ENCODE assay signal across 3 cellular contexts in the genomic region with DNA sequence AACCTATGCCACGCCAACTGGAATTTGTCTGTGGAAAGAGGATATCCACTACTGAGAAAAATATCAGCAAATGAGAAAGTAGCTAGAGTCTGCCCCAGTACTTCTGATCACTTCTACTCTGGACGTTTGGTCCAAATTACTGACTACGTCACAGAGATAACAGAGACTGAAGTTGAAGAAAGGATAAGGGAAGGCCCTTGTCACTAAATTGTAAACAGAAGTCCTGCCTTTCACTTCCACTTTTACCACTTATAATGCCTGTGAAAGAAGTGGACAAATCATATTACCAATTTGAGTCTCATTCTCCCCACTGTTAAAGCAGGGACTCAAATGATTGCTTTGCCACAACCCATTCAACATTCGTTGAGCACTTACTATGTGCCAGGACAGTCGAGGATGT.
TF ChIP-seq lines count a peak whose summit lies in the region.

No MANE protein-coding gene starts in this region.

TF ChIP-seq in SK-N-SH, 30 proteins besides CTCF, POLR2A, EP300 and RAD21 (continues in another document):
- TF ChIP-seq, protein P1, sequence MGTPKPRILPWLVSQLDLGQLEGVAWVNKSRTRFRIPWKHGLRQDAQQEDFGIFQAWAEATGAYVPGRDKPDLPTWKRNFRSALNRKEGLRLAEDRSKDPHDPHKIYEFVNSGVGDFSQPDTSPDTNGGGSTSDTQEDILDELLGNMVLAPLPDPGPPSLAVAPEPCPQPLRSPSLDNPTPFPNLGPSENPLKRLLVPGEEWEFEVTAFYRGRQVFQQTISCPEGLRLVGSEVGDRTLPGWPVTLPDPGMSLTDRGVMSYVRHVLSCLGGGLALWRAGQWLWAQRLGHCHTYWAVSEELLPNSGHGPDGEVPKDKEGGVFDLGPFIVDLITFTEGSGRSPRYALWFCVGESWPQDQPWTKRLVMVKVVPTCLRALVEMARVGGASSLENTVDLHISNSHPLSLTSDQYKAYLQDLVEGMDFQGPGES (IDR thresholded peaks at IDR 0.05; ENCODE audit: low read depth, low read length): no peak
- TF ChIP-seq, protein P2, sequence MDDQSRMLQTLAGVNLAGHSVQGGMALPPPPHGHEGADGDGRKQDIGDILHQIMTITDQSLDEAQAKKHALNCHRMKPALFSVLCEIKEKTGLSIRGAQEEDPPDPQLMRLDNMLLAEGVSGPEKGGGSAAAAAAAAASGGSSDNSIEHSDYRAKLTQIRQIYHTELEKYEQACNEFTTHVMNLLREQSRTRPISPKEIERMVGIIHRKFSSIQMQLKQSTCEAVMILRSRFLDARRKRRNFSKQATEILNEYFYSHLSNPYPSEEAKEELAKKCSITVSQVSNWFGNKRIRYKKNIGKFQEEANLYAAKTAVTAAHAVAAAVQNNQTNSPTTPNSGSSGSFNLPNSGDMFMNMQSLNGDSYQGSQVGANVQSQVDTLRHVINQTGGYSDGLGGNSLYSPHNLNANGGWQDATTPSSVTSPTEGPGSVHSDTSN (IDR thresholded peaks at IDR 0.05): no peak
- TF ChIP-seq TCF12 (IDR thresholded peaks at IDR 0.05) (no peak), RCOR1 (IDR thresholded peaks at IDR 0.05; ENCODE audit: low read length) (no peak), NFIC (IDR thresholded peaks at IDR 0.05; ENCODE audit: borderline replicate concordance) (no peak), YY1 (IDR thresholded peaks at IDR 0.05; ENCODE audit: low read depth) (no peak), RXRA (IDR thresholded peaks at IDR 0.05; ENCODE audit: borderline replicate concordance, low read depth) (no peak), GATA2 (CRISPR knock-in tag; IDR thresholded peaks at IDR 0.05) (no peak), ELF1 (IDR thresholded peaks at IDR 0.05) (no peak), EZH2phosphoT487 (IDR thresholded peaks at IDR 0.05; ENCODE audit: borderline replicate concordance, low read depth) (no peak), RFX5 (IDR thresholded peaks at IDR 0.05; ENCODE audit: low read length) (no peak)
- TF ChIP-seq, protein P3, sequence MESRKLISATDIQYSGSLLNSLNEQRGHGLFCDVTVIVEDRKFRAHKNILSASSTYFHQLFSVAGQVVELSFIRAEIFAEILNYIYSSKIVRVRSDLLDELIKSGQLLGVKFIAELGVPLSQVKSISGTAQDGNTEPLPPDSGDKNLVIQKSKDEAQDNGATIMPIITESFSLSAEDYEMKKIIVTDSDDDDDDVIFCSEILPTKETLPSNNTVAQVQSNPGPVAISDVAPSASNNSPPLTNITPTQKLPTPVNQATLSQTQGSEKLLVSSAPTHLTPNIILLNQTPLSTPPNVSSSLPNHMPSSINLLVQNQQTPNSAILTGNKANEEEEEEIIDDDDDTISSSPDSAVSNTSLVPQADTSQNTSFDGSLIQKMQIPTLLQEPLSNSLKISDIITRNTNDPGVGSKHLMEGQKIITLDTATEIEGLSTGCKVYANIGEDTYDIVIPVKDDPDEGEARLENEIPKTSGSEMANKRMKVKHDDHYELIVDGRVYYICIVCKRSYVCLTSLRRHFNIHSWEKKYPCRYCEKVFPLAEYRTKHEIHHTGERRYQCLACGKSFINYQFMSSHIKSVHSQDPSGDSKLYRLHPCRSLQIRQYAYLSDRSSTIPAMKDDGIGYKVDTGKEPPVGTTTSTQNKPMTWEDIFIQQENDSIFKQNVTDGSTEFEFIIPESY (IDR thresholded peaks at IDR 0.05; ENCODE audit: borderline replicate concordance, low read depth): no peak

TF ChIP-seq in SK-N-SH treated with all-trans-retinoic acid at 6 μM for 48 hours, 23 proteins besides CTCF, POLR2A, EP300 and RAD21 (continued from another document and continues in another):
- no peak for TF ChIP-seq CSRNP3 (CRISPR knock-in tag; IDR thresholded peaks at IDR 0.05)
- TF ChIP-seq CREB5 (CRISPR knock-in tag; IDR thresholded peaks at IDR 0.05; ENCODE audit: low read depth): no peak
- TF ChIP-seq ZFP30 (CRISPR knock-in tag; IDR thresholded peaks at IDR 0.05): no peak
- no peak for TF ChIP-seq ISL1 (CRISPR knock-in tag; IDR thresholded peaks at IDR 0.05)
- no peak for TF ChIP-seq PATZ1 (CRISPR knock-in tag; IDR thresholded peaks at IDR 0.05; ENCODE audit: borderline replicate concordance)
- no peak for TF ChIP-seq POU6F1 (CRISPR knock-in tag; IDR thresholded peaks at IDR 0.05; ENCODE audit: borderline replicate concordance, low read depth)
- TF ChIP-seq CSDC2 (CRISPR knock-in tag; IDR thresholded peaks at IDR 0.05): no peak

TF ChIP-seq in GM23338, 12 proteins besides CTCF, POLR2A, EP300 and RAD21 (continued from another document):
- TF ChIP-seq, protein P4, sequence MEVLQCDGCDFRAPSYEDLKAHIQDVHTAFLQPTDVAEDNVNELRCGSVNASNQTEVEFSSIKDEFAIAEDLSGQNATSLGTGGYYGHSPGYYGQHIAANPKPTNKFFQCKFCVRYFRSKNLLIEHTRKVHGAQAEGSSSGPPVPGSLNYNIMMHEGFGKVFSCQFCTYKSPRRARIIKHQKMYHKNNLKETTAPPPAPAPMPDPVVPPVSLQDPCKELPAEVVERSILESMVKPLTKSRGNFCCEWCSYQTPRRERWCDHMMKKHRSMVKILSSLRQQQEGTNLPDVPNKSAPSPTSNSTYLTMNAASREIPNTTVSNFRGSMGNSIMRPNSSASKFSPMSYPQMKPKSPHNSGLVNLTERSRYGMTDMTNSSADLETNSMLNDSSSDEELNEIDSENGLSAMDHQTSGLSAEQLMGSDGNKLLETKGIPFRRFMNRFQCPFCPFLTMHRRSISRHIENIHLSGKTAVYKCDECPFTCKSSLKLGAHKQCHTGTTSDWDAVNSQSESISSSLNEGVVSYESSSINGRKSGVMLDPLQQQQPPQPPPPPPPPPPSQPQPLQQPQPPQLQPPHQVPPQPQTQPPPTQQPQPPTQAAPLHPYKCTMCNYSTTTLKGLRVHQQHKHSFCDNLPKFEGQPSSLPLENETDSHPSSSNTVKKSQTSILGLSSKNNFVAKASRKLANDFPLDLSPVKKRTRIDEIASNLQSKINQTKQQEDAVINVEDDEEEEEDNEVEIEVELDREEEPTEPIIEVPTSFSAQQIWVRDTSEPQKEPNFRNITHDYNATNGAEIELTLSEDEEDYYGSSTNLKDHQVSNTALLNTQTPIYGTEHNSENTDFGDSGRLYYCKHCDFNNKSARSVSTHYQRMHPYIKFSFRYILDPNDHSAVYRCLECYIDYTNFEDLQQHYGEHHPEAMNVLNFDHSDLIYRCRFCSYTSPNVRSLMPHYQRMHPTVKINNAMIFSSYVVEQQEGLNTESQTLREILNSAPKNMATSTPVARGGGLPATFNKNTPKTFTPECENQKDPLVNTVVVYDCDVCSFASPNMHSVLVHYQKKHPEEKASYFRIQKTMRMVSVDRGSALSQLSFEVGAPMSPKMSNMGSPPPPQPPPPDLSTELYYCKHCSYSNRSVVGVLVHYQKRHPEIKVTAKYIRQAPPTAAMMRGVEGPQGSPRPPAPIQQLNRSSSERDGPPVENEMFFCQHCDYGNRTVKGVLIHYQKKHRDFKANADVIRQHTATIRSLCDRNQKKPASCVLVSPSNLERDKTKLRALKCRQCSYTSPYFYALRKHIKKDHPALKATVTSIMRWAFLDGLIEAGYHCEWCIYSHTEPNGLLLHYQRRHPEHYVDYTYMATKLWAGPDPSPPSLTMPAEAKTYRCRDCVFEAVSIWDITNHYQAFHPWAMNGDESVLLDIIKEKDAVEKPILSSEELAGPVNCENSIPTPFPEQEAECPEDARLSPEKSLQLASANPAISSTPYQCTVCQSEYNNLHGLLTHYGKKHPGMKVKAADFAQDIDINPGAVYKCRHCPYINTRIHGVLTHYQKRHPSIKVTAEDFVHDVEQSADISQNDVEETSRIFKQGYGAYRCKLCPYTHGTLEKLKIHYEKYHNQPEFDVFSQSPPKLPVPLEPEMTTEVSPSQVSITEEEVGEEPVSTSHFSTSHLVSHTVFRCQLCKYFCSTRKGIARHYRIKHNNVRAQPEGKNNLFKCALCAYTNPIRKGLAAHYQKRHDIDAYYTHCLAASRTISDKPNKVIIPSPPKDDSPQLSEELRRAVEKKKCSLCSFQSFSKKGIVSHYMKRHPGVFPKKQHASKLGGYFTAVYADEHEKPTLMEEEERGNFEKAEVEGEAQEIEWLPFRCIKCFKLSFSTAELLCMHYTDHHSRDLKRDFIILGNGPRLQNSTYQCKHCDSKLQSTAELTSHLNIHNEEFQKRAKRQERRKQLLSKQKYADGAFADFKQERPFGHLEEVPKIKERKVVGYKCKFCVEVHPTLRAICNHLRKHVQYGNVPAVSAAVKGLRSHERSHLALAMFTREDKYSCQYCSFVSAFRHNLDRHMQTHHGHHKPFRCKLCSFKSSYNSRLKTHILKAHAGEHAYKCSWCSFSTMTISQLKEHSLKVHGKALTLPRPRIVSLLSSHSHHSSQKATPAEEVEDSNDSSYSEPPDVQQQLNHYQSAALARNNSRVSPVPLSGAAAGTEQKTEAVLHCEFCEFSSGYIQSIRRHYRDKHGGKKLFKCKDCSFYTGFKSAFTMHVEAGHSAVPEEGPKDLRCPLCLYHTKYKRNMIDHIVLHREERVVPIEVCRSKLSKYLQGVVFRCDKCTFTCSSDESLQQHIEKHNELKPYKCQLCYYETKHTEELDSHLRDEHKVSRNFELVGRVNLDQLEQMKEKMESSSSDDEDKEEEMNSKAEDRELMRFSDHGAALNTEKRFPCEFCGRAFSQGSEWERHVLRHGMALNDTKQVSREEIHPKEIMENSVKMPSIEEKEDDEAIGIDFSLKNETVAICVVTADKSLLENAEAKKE (CRISPR knock-in tag; IDR thresholded peaks at IDR 0.05): no peak
- TF ChIP-seq STAT1 (IDR thresholded peaks at IDR 0.05; ENCODE audit: unreplicated experiment): no peak
- TF ChIP-seq CREB1 (CRISPR knock-in tag; IDR thresholded peaks at IDR 0.05; ENCODE audit: low read depth): no peak
- no peak for TF ChIP-seq EZH2 (IDR thresholded peaks at IDR 0.05; ENCODE audit: low read depth, unreplicated experiment)
- TF ChIP-seq, protein P5, sequence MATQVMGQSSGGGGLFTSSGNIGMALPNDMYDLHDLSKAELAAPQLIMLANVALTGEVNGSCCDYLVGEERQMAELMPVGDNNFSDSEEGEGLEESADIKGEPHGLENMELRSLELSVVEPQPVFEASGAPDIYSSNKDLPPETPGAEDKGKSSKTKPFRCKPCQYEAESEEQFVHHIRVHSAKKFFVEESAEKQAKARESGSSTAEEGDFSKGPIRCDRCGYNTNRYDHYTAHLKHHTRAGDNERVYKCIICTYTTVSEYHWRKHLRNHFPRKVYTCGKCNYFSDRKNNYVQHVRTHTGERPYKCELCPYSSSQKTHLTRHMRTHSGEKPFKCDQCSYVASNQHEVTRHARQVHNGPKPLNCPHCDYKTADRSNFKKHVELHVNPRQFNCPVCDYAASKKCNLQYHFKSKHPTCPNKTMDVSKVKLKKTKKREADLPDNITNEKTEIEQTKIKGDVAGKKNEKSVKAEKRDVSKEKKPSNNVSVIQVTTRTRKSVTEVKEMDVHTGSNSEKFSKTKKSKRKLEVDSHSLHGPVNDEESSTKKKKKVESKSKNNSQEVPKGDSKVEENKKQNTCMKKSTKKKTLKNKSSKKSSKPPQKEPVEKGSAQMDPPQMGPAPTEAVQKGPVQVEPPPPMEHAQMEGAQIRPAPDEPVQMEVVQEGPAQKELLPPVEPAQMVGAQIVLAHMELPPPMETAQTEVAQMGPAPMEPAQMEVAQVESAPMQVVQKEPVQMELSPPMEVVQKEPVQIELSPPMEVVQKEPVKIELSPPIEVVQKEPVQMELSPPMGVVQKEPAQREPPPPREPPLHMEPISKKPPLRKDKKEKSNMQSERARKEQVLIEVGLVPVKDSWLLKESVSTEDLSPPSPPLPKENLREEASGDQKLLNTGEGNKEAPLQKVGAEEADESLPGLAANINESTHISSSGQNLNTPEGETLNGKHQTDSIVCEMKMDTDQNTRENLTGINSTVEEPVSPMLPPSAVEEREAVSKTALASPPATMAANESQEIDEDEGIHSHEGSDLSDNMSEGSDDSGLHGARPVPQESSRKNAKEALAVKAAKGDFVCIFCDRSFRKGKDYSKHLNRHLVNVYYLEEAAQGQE (IDR thresholded peaks at IDR 0.05; ENCODE audit: unreplicated experiment): no peak
- TF ChIP-seq EZH2phosphoT487 (IDR thresholded peaks at IDR 0.05; ENCODE audit: unreplicated experiment): no peak
- no peak for TF ChIP-seq ZNF114 (CRISPR knock-in tag; IDR thresholded peaks at IDR 0.05)
- TF ChIP-seq NANOG (IDR thresholded peaks at IDR 0.05; ENCODE audit: borderline replicate concordance): no peak
- no peak for TF ChIP-seq POLR2AphosphoS5 (IDR thresholded peaks at IDR 0.05; ENCODE audit: low read depth)
